ENCODE assay signal across 13 cellular contexts in genomic region chr10:21318768-21319167, GRCh38.
DNase-seq lines count a peak whose midpoint lies in the region; ATAC-seq, FAIRE-seq and TF ChIP-seq lines count a peak whose summit lies in the region.
"Had no signal": no experiment of that assay in that cellular context is flagged by ENCODE, and none has a peak within 500 bp of the region (broad histone marks: within the 10 kb centered on the region; RNA-seq: fewer than 3 reads in every experiment).

No MANE protein-coding gene starts in this region.

- ATAC-seq in GM19452 (IDR thresholded peaks at IDR 0.05; ENCODE audit: unreplicated experiment) (no peak), HG03520 (IDR thresholded peaks at IDR 0.05; ENCODE audit: unreplicated experiment) (no peak)
- ATAC-seq: T-cell had no signal

- no peaks in the 10 kb centered on the region for H3K27me3 Mint-ChIP-seq in astrocyte (ENCODE audit: low read depth, unreplicated experiment)

- H3K4me1 ChIP-seq in astrocyte (ENCODE audit: insufficient read depth, low read length) (peaks cover 31% of the 10 kb centered on the region), skeletal muscle satellite cell (ENCODE audit: control insufficient read depth, insufficient read depth, low read length) (peaks cover 44% of the 10 kb centered on the region)

- H3K36me3 ChIP-seq in astrocyte (ENCODE audit: insufficient read depth, low read length) (no peaks in the 10 kb centered on the region), skeletal muscle satellite cell (ENCODE audit: insufficient read depth, low read length) (no peaks in the 10 kb centered on the region)

- H3K9me3 Mint-ChIP-seq in astrocyte (ENCODE audit: unreplicated experiment) = no peaks in the 10 kb centered on the region
- H3K9me3 Mint-ChIP-seq: T-cell had no signal

- no peaks in the 10 kb centered on the region for H3K36me3 Mint-ChIP-seq in astrocyte (ENCODE audit: low read depth, unreplicated experiment)
- H3K36me3 Mint-ChIP-seq: T-cell had no signal

- H3K4me1 Mint-ChIP-seq in astrocyte (ENCODE audit: low read depth, unreplicated experiment) = peaks cover 40% of the 10 kb centered on the region
- H3K4me1 Mint-ChIP-seq: T-cell had no signal

- no peaks in the 10 kb centered on the region for H3K79me2 ChIP-seq in astrocyte (ENCODE audit: insufficient read depth, low read length)

- DNase-seq in NCI-H82 (lab: John Stamatoyannopoulos, UW) = peak; percentile 58
- no peak for DNase-seq in NCI-H82 treated with DMSO at 0.1 percent for 48 hours (lab: John Stamatoyannopoulos, UW; ENCODE audit: unreplicated experiment)
- DNase-seq in NCI-H2227 treated with DMSO at 0.1 percent for 48 hours (lab: John Stamatoyannopoulos, UW) = peak; percentile 28
- DNase-seq in astrocyte (ENCODE audit: low read depth) = no peak
- no peak for DNase-seq in islet precursor cell
- DNase-seq: activated CD4-positive, alpha-beta T cell treated with anti-CD3 and anti-CD28 coated beads, Interleukin-2, amount 50 U/mL, for 48 hours; activated gamma-delta T cell treated with Interleukin-2 at 50 U/mL for 16 hours; mammary epithelial cell; NCI-H526; T-cell had no signal

- no peak overlapping the region for H3K27ac Mint-ChIP-seq in astrocyte (ENCODE audit: unreplicated experiment)
- H3K27ac Mint-ChIP-seq: T-cell had no signal

- H3K9ac ChIP-seq in astrocyte (ENCODE audit: low read length) (no peak overlapping the region), skeletal muscle satellite cell (ENCODE audit: low read depth, low read length) (no peak overlapping the region)

- H3K27me3 ChIP-seq in astrocyte (ENCODE audit: insufficient read depth, low read length) (no peaks in the 10 kb centered on the region), skeletal muscle satellite cell (ENCODE audit: control insufficient read depth, insufficient read depth, low read length) (no peaks in the 10 kb centered on the region)

- no peaks in the 10 kb centered on the region for H4K20me1 ChIP-seq in astrocyte (ENCODE audit: insufficient read depth, low read length)

- H3K4me2 ChIP-seq in astrocyte (ENCODE audit: low read length) = peak overlapping the region; percentile 12
- peak overlapping the region; percentile 23 for H3K4me2 ChIP-seq in skeletal muscle satellite cell (ENCODE audit: low read length)

- no peak for TF ChIP-seq CTCF in astrocyte (IDR thresholded peaks at IDR 0.05; ENCODE audit: insufficient read depth, low read depth, low read length)

- FAIRE-seq in astrocyte (lab: Jason Lieb, UNC) = no peak

- no peak overlapping the region for H3K4me3 ChIP-seq in astrocyte (ENCODE audit: insufficient read depth, low read depth, low read length)
- no peak overlapping the region for H3K4me3 ChIP-seq in skeletal muscle satellite cell (ENCODE audit: low read length)

- no peak overlapping the region for H3K4me3 Mint-ChIP-seq in astrocyte (ENCODE audit: unreplicated experiment)
- H3K4me3 Mint-ChIP-seq: T-cell had no signal

- H3K9me3 ChIP-seq in astrocyte (ENCODE audit: insufficient read depth, low read depth, low read length) (no peaks in the 10 kb centered on the region), skeletal muscle satellite cell (replicated peaks; ENCODE audit: low read length) (no peaks in the 10 kb centered on the region)

- H2AFZ ChIP-seq in astrocyte (ENCODE audit: low read depth, low read length) = no peak overlapping the region

- H3K27ac ChIP-seq in astrocyte (ENCODE audit: low read depth, low read length) = no peak overlapping the region

Comparison
In these comparisons a context has a peak if more than half of its experiments do, and no peak if none do; other contexts are left out.
1. DNase-seq: peak in NCI-H82 (single experiment) and NCI-H2227 treated with DMSO at 0.1 percent for 48 hours (single experiment); none in NCI-H82 treated with DMSO at 0.1 percent for 48 hours (single experiment), astrocyte (single experiment) and islet precursor cell (single experiment).